15 cellular contexts compared by ENCODE assay signal in the genomic region with DNA sequence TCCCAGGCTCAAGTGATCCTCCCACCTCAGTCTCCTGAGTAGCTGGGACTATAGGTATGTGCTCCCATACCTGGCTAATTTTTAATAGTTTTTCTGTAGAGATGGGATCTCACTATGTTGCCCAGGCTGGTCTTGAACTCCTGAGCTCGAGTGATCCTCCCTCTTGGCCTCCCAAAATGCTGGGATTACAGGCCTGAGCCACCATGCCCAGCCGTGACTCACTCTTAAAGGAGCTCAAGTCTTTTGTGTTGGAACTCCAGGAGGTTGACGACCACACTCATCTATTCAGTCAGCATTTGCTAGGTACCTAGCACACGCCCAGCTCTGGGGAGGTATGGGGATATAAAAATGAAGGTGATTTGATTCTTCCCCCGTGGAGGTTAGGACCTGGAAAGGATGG.
DNase-seq lines count a peak whose midpoint lies in the region; ATAC-seq, FAIRE-seq and TF ChIP-seq lines count a peak whose summit lies in the region.
"Had no signal": no experiment of that assay in that cellular context is flagged by ENCODE, and none has a peak within 500 bp of the region (broad histone marks: within the 10 kb centered on the region; RNA-seq: fewer than 3 reads in every experiment).

No MANE protein-coding gene starts in this region.

- no peaks in the 10 kb centered on the region for H3K27me3 ChIP-seq in HepG2 (ENCODE audit: control insufficient read depth in 1 of 2, insufficient read depth in 2 of 2, low read length in 2 of 2)
- H3K27me3 ChIP-seq in right lobe of liver, result no peaks in the 10 kb centered on the region
- H3K27me3 ChIP-seq in lower lobe of right lung (ENCODE audit: low read depth), result no peaks in the 10 kb centered on the region
- no peaks in the 10 kb centered on the region for H3K27me3 ChIP-seq in uterus
- no peaks in the 10 kb centered on the region for H3K27me3 ChIP-seq in upper lobe of right lung

- in situ Hi-C loops in HepG2 (cut with HindIII; ENCODE audit: extremely low pct_ligation_motif_present, low pct_unique_long_range_greater_than_20kb), result no loop called here

- TF ChIP-seq RAD21 in HepG2 (CRISPR knock-in tag; IDR thresholded peaks at IDR 0.05), result no peak

- H3K79me2 ChIP-seq in HepG2 (ENCODE audit: insufficient read depth, low read length), result peaks cover 86% of the 10 kb centered on the region

- H3K4me2 ChIP-seq in HepG2 (ENCODE audit: low read depth, low read length), result no peak overlapping the region

- intact Hi-C loops in HepG2 (cut with micrococcal nuclease; ENCODE audit: unreplicated experiment) (no loop called here), right lobe of liver (cut with DNase I) (no loop called here), lower lobe of right lung (cut with DNase I) (no loop called here), uterus (cut with DNase I; ENCODE audit: low total_unique reads) (no loop called here), lower leg skin (cut with DNase I; ENCODE audit: low total_unique reads) (no loop called here), upper lobe of right lung (cut with DNase I) (no loop called here)
- intact Hi-C loops in activated CD4-positive, alpha-beta memory T cell treated with anti-CD3 and anti-CD28 coated beads for 36 hours (cut with micrococcal nuclease), result loop anchor here (10.0 kb wide), 3 partner anchors 667 to 1403 kb away; partner anchors contain the start of gene HIVEP2

- H3K27ac Mint-ChIP-seq in activated CD4-positive, alpha-beta memory T cell treated with anti-CD3 and anti-CD28 coated beads for 36 hours, result peak overlapping the region; percentile 43

- peaks cover 80% of the 10 kb centered on the region for H3K4me1 Mint-ChIP-seq in activated CD4-positive, alpha-beta memory T cell treated with anti-CD3 and anti-CD28 coated beads for 36 hours (ENCODE audit: low read depth)

- H3K4me3 Mint-ChIP-seq in activated CD4-positive, alpha-beta memory T cell treated with anti-CD3 and anti-CD28 coated beads for 36 hours, result no peak overlapping the region
- H3K4me3 Mint-ChIP-seq: mesothelial cell of epicardium had no signal

- H3K27me3 Mint-ChIP-seq in activated CD4-positive, alpha-beta memory T cell treated with anti-CD3 and anti-CD28 coated beads for 36 hours, result no peaks in the 10 kb centered on the region
- H3K27me3 Mint-ChIP-seq: progenitor cell of endocrine pancreas had no signal

- WGBS in HepG2 (ENCODE audit: low lambda C conversion rate), result 90% methylated on average over 5 of the region's 5 CpGs
- 81% methylated on average over 3 of the region's 5 CpGs for WGBS in right lobe of liver (ENCODE audit: insufficient coverage, low coverage, low lambda C conversion rate, missing lambda C conversion rate)
- 84 to 86% methylated on average over 5 of the region's 5 CpGs for WGBS in lower leg skin, 2 donors

- H3K9me3 Mint-ChIP-seq in activated CD4-positive, alpha-beta memory T cell treated with anti-CD3 and anti-CD28 coated beads for 36 hours, result no peaks in the 10 kb centered on the region

- DNase-seq in HepG2 (ENCODE audit: low spot score), result no peak
- no peak for DNase-seq in right lobe of liver
- DNase-seq in activated CD4-positive, alpha-beta memory T cell treated with anti-CD3 and anti-CD28 coated beads for 36 hours, result no peak
- DNase-seq in lower lobe of right lung, result no peak
- no peak for DNase-seq in uterus
- no peak for DNase-seq in lower leg skin (ENCODE audit: low spot score in 2 of 2)
- no peak for DNase-seq in kidney tubule cell (ENCODE audit: low spot score)
- no peak for DNase-seq in upper lobe of right lung
- DNase-seq: activated CD4-positive, alpha-beta T cell treated with anti-CD3 and anti-CD28 coated beads for 4 hours; EL; GM23248; SK-N-SH had no signal

- CTCF ChIA-PET in HepG2 (lab: Yijun Ruan, JAX; ENCODE audit: low intra/inter-chr PET ratio, low total read pairs), result no interaction called here
- CTCF ChIA-PET in activated CD4-positive, alpha-beta memory T cell treated with anti-CD3 and anti-CD28 coated beads for 36 hours (lab: Charles Lee), result interaction anchor here (1.3 kb wide), 1 partner anchor 13 kb away, joined by 5 read pairs; no protein-coding TSS in a partner anchor

- no peak for TF ChIP-seq EP300 in HepG2 (IDR thresholded peaks at IDR 0.05; ENCODE audit: low read depth in 2 of 2, low read length in 2 of 2)
- no peak for TF ChIP-seq EP300 in HepG2 (CRISPR knock-in tag; IDR thresholded peaks at IDR 0.05; ENCODE audit: borderline replicate concordance)

- H3K27ac ChIP-seq in HepG2 (ENCODE audit: extremely low read length, insufficient read depth, low read length) (no peak overlapping the region), right lobe of liver (no peak overlapping the region), lower lobe of right lung (peak overlapping the region; percentile 12), uterus (peak overlapping the region; percentile 41 to 49), upper lobe of right lung (no peak overlapping the region)

- TF ChIP-seq CTCF in HepG2 (CRISPR knock-in tag; IDR thresholded peaks at IDR 0.05) (no peak), right lobe of liver (IDR thresholded peaks at IDR 0.05) (no peak), lower lobe of right lung (IDR thresholded peaks at IDR 0.05) (no peak), uterus (IDR thresholded peaks at IDR 0.05) (no peak), lower leg skin (IDR thresholded peaks at IDR 0.05) (no peak), upper lobe of right lung (IDR thresholded peaks at IDR 0.05) (no peak)

- H3K4me1 ChIP-seq in HepG2 (ENCODE audit: insufficient read depth, low read length) (peaks cover 91% of the 10 kb centered on the region), right lobe of liver (peaks cover 0 to 31% (median 0%) of the 10 kb centered on the region in 4 donors), lower lobe of right lung (peaks cover 93% of the 10 kb centered on the region), uterus (peaks cover 0 to 12% of the 10 kb centered on the region in 2 donors), upper lobe of right lung (peaks cover 72% of the 10 kb centered on the region)

- FAIRE-seq in HepG2 (lab: Jason Lieb, UNC), result no peak
- FAIRE-seq: colon had no signal

- POLR2A ChIA-PET in HepG2 (lab: Yijun Ruan, JAX), result no interaction called here
- POLR2A ChIA-PET in activated CD4-positive, alpha-beta memory T cell treated with anti-CD3 and anti-CD28 coated beads for 36 hours (lab: Charles Lee), result no interaction called here

- H3K4me3 ChIP-seq in HepG2 (replicated peaks in 1 of 3; ENCODE audit: insufficient read depth in 1 of 3, low read depth in 2 of 3, low read length in 3 of 3), result no peak overlapping the region
- H3K4me3 ChIP-seq in right lobe of liver, result no peak overlapping the region
- no peak overlapping the region for H3K4me3 ChIP-seq in lower lobe of right lung
- no peak overlapping the region for H3K4me3 ChIP-seq in uterus
- no peak overlapping the region for H3K4me3 ChIP-seq in lower leg skin (ENCODE audit: low read depth, poor library complexity, severe bottlenecking)
- no peak overlapping the region for H3K4me3 ChIP-seq in upper lobe of right lung
- H3K4me3 ChIP-seq: GM23248 had no signal

- H3K9ac ChIP-seq in HepG2 (ENCODE audit: insufficient read depth, low read depth, low read length), result no peak overlapping the region
- H3K9ac ChIP-seq: SK-N-SH had no signal

- BruUV-seq in HepG2 (replicated peaks; lab: Mats Ljungman, UMichigan), result no TSS peak

- H3K36me3 Mint-ChIP-seq in activated CD4-positive, alpha-beta memory T cell treated with anti-CD3 and anti-CD28 coated beads for 36 hours, result peaks cover 6% of the 10 kb centered on the region

- H3K36me3 ChIP-seq in HepG2 (replicated peaks in 1 of 2; ENCODE audit: control insufficient read depth in 1 of 2, insufficient read depth in 2 of 2, low read length in 2 of 2) (peaks cover 0 to 4% of the 10 kb centered on the region in 2 experiments; a peak in 2 of 5 replicates), right lobe of liver (no peaks in the 10 kb centered on the region), lower lobe of right lung (no peaks in the 10 kb centered on the region), uterus (no peaks in the 10 kb centered on the region), upper lobe of right lung (no peaks in the 10 kb centered on the region)

- TF ChIP-seq POLR2A in HepG2 (IDR thresholded peaks at IDR 0.05; ENCODE audit: insufficient read depth in 1 of 2, low read depth in 2 of 2, low read length in 2 of 2) (no peak), right lobe of liver (IDR thresholded peaks at IDR 0.05) (no peak), uterus (IDR thresholded peaks at IDR 0.05) (no peak), lower leg skin (IDR thresholded peaks at IDR 0.05) (no peak)

- no peak for ATAC-seq in HepG2
- no peak for ATAC-seq in right lobe of liver
- ATAC-seq in lower lobe of right lung, result no peak
- no peak for ATAC-seq in upper lobe of right lung

- H4K20me1 ChIP-seq in HepG2 (ENCODE audit: insufficient read depth, low read length), result peaks cover 4% of the 10 kb centered on the region; the same call in 1 of the 2 replicates

- H2AFZ ChIP-seq in HepG2 (ENCODE audit: low read length), result no peak overlapping the region
- H2AFZ ChIP-seq: GM23248 had no signal

- H3K9me3 ChIP-seq in HepG2 (ENCODE audit: low read length) (no peaks in the 10 kb centered on the region), right lobe of liver (no peaks in the 10 kb centered on the region), lower lobe of right lung (no peaks in the 10 kb centered on the region), uterus (no peaks in the 10 kb centered on the region), upper lobe of right lung (no peaks in the 10 kb centered on the region)
- H3K9me3 ChIP-seq: SK-N-SH had no signal

Comparison
In these comparisons a context has a peak if more than half of its experiments do, and no peak if none do; other contexts are left out.
1. H3K27ac ChIP-seq: peak in lower lobe of right lung (single experiment) and uterus (2 of 2); none in HepG2 (single experiment), right lobe of liver (0 of 3) and upper lobe of right lung (single experiment).